2 cellular contexts compared by ENCODE assay signal in genomic region chr2:38565333-38565732, GRCh38.
TF ChIP-seq lines count a peak whose summit lies in the region.

No MANE protein-coding gene starts in this region.

TF ChIP-seq in HepG2, 621 proteins besides CTCF, POLR2A, EP300 and RAD21:
- TF ChIP-seq RBM22 (optimal IDR thresholded peaks at IDR 0.05; ENCODE audit: low read length) (peak; percentile 45), ZNF770 (CRISPR knock-in tag; IDR thresholded peaks at IDR 0.05) (peak; percentile 75), ZNF121 (CRISPR knock-in tag; IDR thresholded peaks at IDR 0.05) (peak; percentile 61; the same call in 1 of the 2 replicates), ZBTB7B (CRISPR knock-in tag; IDR thresholded peaks at IDR 0.05) (no peak)

TF ChIP-seq in K562, 482 proteins besides CTCF, POLR2A, EP300 and RAD21:
- 0 out of 2 replicates have a peak, but pooled peaks have one; percentile 25 for TF ChIP-seq ZNF121 (CRISPR knock-in tag; conservative IDR thresholded peaks at IDR 0.05)
- TF ChIP-seq ZNF354B (CRISPR knock-in tag; IDR thresholded peaks at IDR 0.05): no peak
